15 cellular contexts compared by ENCODE assay signal in the genomic region with DNA sequence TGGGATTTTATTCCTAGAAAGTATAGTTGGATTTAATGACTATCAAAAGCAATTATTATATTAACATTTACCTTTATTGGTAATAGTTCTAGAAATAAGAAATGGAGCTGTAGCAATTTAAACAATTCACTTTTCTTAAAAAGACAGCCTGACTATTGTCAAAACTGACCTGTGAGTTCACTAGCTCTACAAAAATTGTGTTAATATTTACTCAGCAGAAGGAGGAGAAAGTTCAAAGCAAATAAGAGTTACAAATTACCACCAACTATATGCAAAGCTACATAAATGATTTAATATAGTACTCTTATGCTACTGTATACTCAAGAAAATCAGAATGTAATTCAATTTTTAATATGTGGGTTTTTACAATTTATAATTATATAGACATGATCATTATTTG.
DNase-seq lines count a peak whose midpoint lies in the region; ATAC-seq, FAIRE-seq and TF ChIP-seq lines count a peak whose summit lies in the region.
"Had no signal": no experiment of that assay in that cellular context is flagged by ENCODE, and none has a peak within 500 bp of the region (broad histone marks: within the 10 kb centered on the region; RNA-seq: fewer than 3 reads in every experiment).

No MANE protein-coding gene starts in this region.

- ATAC-seq in A549 (no peak), right lobe of liver (peak; percentile 74 to 90 (median 84)), esophagus mucosa (no peak)

- no peaks in the 10 kb centered on the region for H3K9me3 ChIP-seq in A549
- H3K9me3 ChIP-seq in right lobe of liver: no peaks in the 10 kb centered on the region
- H3K9me3 ChIP-seq: BE2C, HAP-1 had no signal

- intact Hi-C loops in right lobe of liver (cut with DNase I): no loop called here

- H3K27me3 ChIP-seq in right lobe of liver: no peaks in the 10 kb centered on the region
- H3K27me3 ChIP-seq: BE2C had no signal

- H3K4me2 ChIP-seq in A549: peak overlapping the region; percentile 33; the same call in 2 of the 3 replicates

- no peak for TF ChIP-seq EP300 in A549 (IDR thresholded peaks at IDR 0.05)

- CTCF ChIA-PET in A549 (lab: Yijun Ruan, JAX): interaction anchor here (0.7 to 1.0 kb wide), 2 partner anchors 48 to 1416 kb away, joined by 3 read pairs; no protein-coding TSS in a partner anchor

- FAIRE-seq in A549 (lab: Jason Lieb, UNC): no peak
- FAIRE-seq: GM19239 had no signal

- POLR2A ChIA-PET in A549 (lab: Yijun Ruan, JAX): no interaction called here

- TF ChIP-seq RAD21 in A549 (conservative IDR thresholded peaks at IDR 0.05 in 1 of 2, IDR thresholded peaks at IDR 0.05 in 1 of 2): no peak

- H3K4me1 ChIP-seq in A549 (peaks cover 29% of the 10 kb centered on the region; the same call in 2 of the 3 replicates), right lobe of liver (peaks cover 0 to 8% (median 3%) of the 10 kb centered on the region in 4 donors)
- H3K4me1 ChIP-seq: BE2C, HAP-1 had no signal

- no peaks in the 10 kb centered on the region for H3K36me3 ChIP-seq in right lobe of liver
- H3K36me3 ChIP-seq: BE2C, HAP-1 had no signal

- TF ChIP-seq CTCF in A549 (IDR thresholded peaks at IDR 0.05) (no peak), LNCaP clone FGC (IDR thresholded peaks at IDR 0.05; ENCODE audit: control insufficient read depth, extremely low read depth, insufficient read depth) (no peak), VCaP (conservative IDR thresholded peaks at IDR 0.05) (no peak), right lobe of liver (IDR thresholded peaks at IDR 0.05) (no peak)

- no peak for DNase-seq in A549 (ENCODE audit: low read depth in 1 of 2, low spot score in 1 of 2)
- peak; percentile 13 for DNase-seq in LNCaP clone FGC (ENCODE audit: low read depth)
- no peak for DNase-seq in right lobe of liver
- DNase-seq in stimulated activated CD8-positive, alpha-beta memory T cell treated with anti-CD3 and anti-CD28 coated beads, Interleukin-4, amount 100 ng/mL, for 48 hours: no peak
- no peak for DNase-seq in NOMO-1 treated with DMSO at 0.1 percent for 48 hours (lab: John Stamatoyannopoulos, UW; ENCODE audit: unreplicated experiment)
- DNase-seq: BE2C; CD4-positive, alpha-beta memory T cell; DMS153; GF-D8; GOT3 had no signal

- H3K27ac ChIP-seq in A549 (no peak overlapping the region; a peak in 1 of 6 replicates), VCaP (peak overlapping the region; percentile 51), right lobe of liver (no peak overlapping the region)
- H3K27ac ChIP-seq: C4-2B had no signal

- TF ChIP-seq POLR2A in A549 (IDR thresholded peaks at IDR 0.05; ENCODE audit: low read length): no peak
- no peak for TF ChIP-seq POLR2A in right lobe of liver (IDR thresholded peaks at IDR 0.05)

- no peak overlapping the region for H3K4me3 ChIP-seq in A549
- no peak overlapping the region for H3K4me3 ChIP-seq in LNCaP clone FGC (ENCODE audit: low read depth, low read length)
- no peak overlapping the region for H3K4me3 ChIP-seq in right lobe of liver
- H3K4me3 ChIP-seq: HAP-1 had no signal

TF ChIP-seq in A549, 52 proteins besides CTCF, POLR2A, EP300 and RAD21:
- TF ChIP-seq PHF8 (IDR thresholded peaks at IDR 0.05; ENCODE audit: borderline replicate concordance, low read depth) (no peak), RFX5 (IDR thresholded peaks at IDR 0.05) (no peak), MAZ (IDR thresholded peaks at IDR 0.05; ENCODE audit: borderline replicate concordance, low read depth, low read length) (no peak)

Comparison
In these comparisons a context has a peak if more than half of its experiments do, and no peak if none do; other contexts are left out.
1. ATAC-seq: peak in right lobe of liver (4 of 4); none in A549 (0 of 2) and esophagus mucosa (single experiment).